Comparison of ENCODE assay signal across 1 cellular context in genomic region chr1:969260-969855, GRCh38.
TF ChIP-seq lines count a peak whose summit lies in the region.

No MANE protein-coding gene starts in this region.

TF ChIP-seq in GM12891, 5 proteins besides CTCF, POLR2A, EP300 and RAD21:
- TF ChIP-seq SPI1 (IDR thresholded peaks at IDR 0.05; ENCODE audit: low read depth, low read length) = no peak
- TF ChIP-seq PAX5 (IDR thresholded peaks at IDR 0.05; ENCODE audit: insufficient read depth, low read length, severe bottlenecking) = no peak
- TF ChIP-seq POLR2AphosphoS5 (IDR thresholded peaks at IDR 0.05; ENCODE audit: low read depth, low read length) = no peak
- no peak for TF ChIP-seq POU2F2 (IDR thresholded peaks at IDR 0.05; ENCODE audit: low read depth, low read length)
- no peak for TF ChIP-seq TAF1 (IDR thresholded peaks at IDR 0.05; ENCODE audit: low read depth, low read length)
